25 cellular contexts compared by ENCODE assay signal in genomic region chr11:83473771-83474170, GRCh38.
"Had no signal": no experiment of that assay in that cellular context is flagged by ENCODE, and none has a peak within 500 bp of the region (broad histone marks: within the 10 kb centered on the region; RNA-seq: fewer than 3 reads in every experiment).

No MANE protein-coding gene starts in this region.

- H3K9ac ChIP-seq: neural progenitor cell, parathyroid adenoma had no signal

- H3K36me3 ChIP-seq: neural progenitor cell, ovary, right lobe of liver, sigmoid colon, stomach, thoracic aorta, thyroid gland, tibial nerve, upper lobe of right lung, uterus had no signal

- H3K4me1 ChIP-seq: neural progenitor cell, psoas muscle, right lobe of liver, sigmoid colon, stomach, tibial nerve, upper lobe of right lung, uterus had no signal

- H3K4me2 ChIP-seq: neural progenitor cell had no signal

- ATAC-seq: naive thymus-derived CD8-positive, alpha-beta T cell; natural killer cell treated with Interleukin-12 subunit alpha and Interleukin-12 subunit beta and Interleukin-15 and Interleukin-18, amount 100 ng/mL, for 72 hours; psoas muscle; right cardiac atrium; right lobe of liver; stimulated activated effector memory CD8-positive, alpha-beta T cell treated with anti-CD3 and anti-CD28 coated beads, Interleukin-12 subunit alpha, Interleukin-12 subunit beta, amount 100 ng/mL, for 72 hours; stimulated activated naive B cell treated with anti-CD40 and anti-IgM and Interleukin-4, amounts not matched to agents 10 μg/mL and 1 μg/mL and 100 μg/mL, for 72 hours; upper lobe of right lung had no signal

- H3K79me2 ChIP-seq: parathyroid adenoma had no signal

- H2AFZ ChIP-seq: neural progenitor cell, parathyroid adenoma had no signal

- H3K4me3 ChIP-seq: neural progenitor cell, ovary, psoas muscle, right lobe of liver, sigmoid colon, stomach, thoracic aorta, thyroid gland, tibial nerve, upper lobe of right lung, uterus had no signal

- H3K27me3 ChIP-seq: neural progenitor cell, ovary, right lobe of liver, sigmoid colon, stomach, thyroid gland, tibial nerve, upper lobe of right lung, uterus had no signal

- H3K27ac ChIP-seq: neural progenitor cell, ovary, parathyroid adenoma, psoas muscle, right lobe of liver, sigmoid colon, stomach, thoracic aorta, thyroid gland, tibial nerve, upper lobe of right lung, uterus had no signal

- H3K9me3 ChIP-seq: ovary, psoas muscle, right lobe of liver, sigmoid colon, stomach, thoracic aorta, thyroid gland, tibial nerve, upper lobe of right lung, uterus had no signal

- DNase-seq: naive thymus-derived CD8-positive, alpha-beta T cell; nephron progenitor cell; occipital lobe; ovary; posterior cingulate gyrus; psoas muscle; right cardiac atrium; right lobe of liver; sigmoid colon; stimulated activated CD4-positive, alpha-beta T cell treated with anti-CD3 and anti-CD28 coated beads, Interleukin-15, amount 100 ng/mL, for 24 hours; stimulated activated CD4-positive, alpha-beta T cell treated with anti-CD3 and anti-CD28 coated beads, Interleukin-2, amount 100 ng/mL, for 24 hours; stimulated activated CD4-positive, alpha-beta T cell treated with anti-CD3 and anti-CD28 coated beads, Interleukin-2, amount 100 ng/mL, for 48 hours; stimulated activated CD4-positive, alpha-beta T cell treated with anti-CD3 and anti-CD28 coated beads, Interleukin-4, amount 100 ng/mL, for 24 hours; stimulated activated naive B cell treated with anti-CD40 and anti-IgM and Interleukin-4, amounts not matched to agents 10 μg/mL and 1 μg/mL and 100 μg/mL, for 72 hours; stimulated activated naive CD4-positive, alpha-beta T cell treated with Interleukin-2 at 50 U/mL for 16 hours; stomach; thyroid gland; upper lobe of right lung; uterus had no signal
